8 cellular contexts compared by ENCODE assay signal in the genomic region with DNA sequence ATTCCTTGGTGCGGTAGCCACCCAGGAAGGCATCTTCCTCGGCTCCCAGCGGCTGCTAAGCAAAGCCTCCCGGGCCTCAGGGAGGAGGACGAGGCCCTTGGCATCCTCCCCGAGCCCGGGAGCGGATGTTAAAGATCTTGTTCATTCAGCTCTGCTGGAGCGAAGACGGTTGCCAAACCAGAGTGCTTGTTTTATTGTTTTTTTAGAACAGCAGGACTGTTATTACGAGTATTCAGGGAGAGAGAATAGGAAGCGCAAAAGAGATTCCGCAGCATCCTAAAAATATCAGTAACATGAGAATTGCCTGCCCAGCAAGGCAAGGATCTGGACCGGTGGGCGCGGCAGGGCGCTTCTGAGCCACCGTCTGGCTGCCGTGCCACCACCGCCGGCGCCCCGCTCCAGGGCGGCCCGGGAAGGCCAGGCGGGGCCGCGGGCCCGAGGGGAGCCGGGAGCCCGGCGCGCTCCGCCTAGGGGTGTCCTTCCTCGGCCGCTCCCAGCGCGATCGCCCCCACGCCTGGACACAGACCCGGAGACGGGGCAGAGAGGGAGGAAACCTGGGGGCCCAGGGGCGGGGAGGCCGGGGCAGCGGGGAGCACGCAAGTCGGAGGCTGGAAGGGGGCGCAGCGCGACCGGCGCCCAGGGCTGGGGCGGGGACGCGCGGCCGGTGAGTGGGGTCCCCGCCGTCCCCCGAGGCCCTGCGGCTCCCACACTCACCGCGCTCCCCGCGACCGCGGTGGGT. TPM values are rescaled to one million over a fixed set of nuclear protein-coding genes. Genes with fewer than 3 reads are reported as not detected.
DNase-seq lines count a peak whose midpoint lies in the region; ATAC-seq and TF ChIP-seq lines count a peak whose summit lies in the region.

No MANE protein-coding gene starts in this region.

- peaks cover 6% of the 10 kb centered on the region for H3K4me1 ChIP-seq in neuron (ENCODE audit: insufficient read depth, low read length)

- H3K27me3 ChIP-seq in neuron (ENCODE audit: insufficient read depth, low read length), result peaks cover 64% of the 10 kb centered on the region

- peak overlapping the region; percentile 49 for H2AFZ ChIP-seq in neuron (ENCODE audit: low read depth, low read length)

- peaks cover 47% of the 10 kb centered on the region for H3K4me1 Mint-ChIP-seq in activated T-helper 1 cell treated with anti-CD3 and anti-CD28 coated beads, Interleukin-12 subunit alpha, Interleukin-12 subunit beta, Interleukin-2, Interleukin-4 antibody, amounts not matched to agents 30 ng/mL and 10 ng/mL and 1 ng/mL, durations not matched to agents 14 hours and 24 hours and 36 hours (ENCODE audit: low read depth)

- no peaks in the 10 kb centered on the region for H3K9me3 Mint-ChIP-seq in activated T-helper 1 cell treated with anti-CD3 and anti-CD28 coated beads, Interleukin-12 subunit alpha, Interleukin-12 subunit beta, Interleukin-2, Interleukin-4 antibody, amounts not matched to agents 30 ng/mL and 10 ng/mL and 1 ng/mL, durations not matched to agents 14 hours and 24 hours and 36 hours

- H3K9me3 ChIP-seq in neuron (ENCODE audit: low read length), result peaks cover 3% of the 10 kb centered on the region

- H3K4me3 Mint-ChIP-seq in activated T-helper 1 cell treated with anti-CD3 and anti-CD28 coated beads, Interleukin-12 subunit alpha, Interleukin-12 subunit beta, Interleukin-2, Interleukin-4 antibody, amounts not matched to agents 30 ng/mL and 10 ng/mL and 1 ng/mL, durations not matched to agents 14 hours and 24 hours and 36 hours, result peak overlapping the region; percentile 81

- DNase-seq in AG04449 (ENCODE audit: low read depth, low spot score) (no peak), foreskin melanocyte (peak; percentile 58), RKO (ENCODE audit: low spot score) (no peak)
- DNase-seq in activated T-helper 1 cell treated with anti-CD3 and anti-CD28 coated beads, Interleukin-12 subunit alpha, Interleukin-12 subunit beta, Interleukin-2, Interleukin-4 antibody, amounts not matched to agents 30 ng/mL and 10 ng/mL and 1 ng/mL, durations not matched to agents 14 hours and 24 hours and 36 hours (ENCODE audit: low spot score), result no peak

- no peaks in the 10 kb centered on the region for H3K36me3 ChIP-seq in neuron (ENCODE audit: insufficient read depth, low read length)

- no peak for TF ChIP-seq CTCF in AG04449 (IDR thresholded peaks at IDR 0.05; ENCODE audit: insufficient read depth, low read length, missing control alignments)

- H3K4me3 ChIP-seq in AG04449 (ENCODE audit: low read depth, low read length) (peak overlapping the region; percentile 45), neuron (ENCODE audit: low read length) (peak overlapping the region; percentile 25)

- peak overlapping the region; percentile 66 for H3K27ac Mint-ChIP-seq in activated T-helper 1 cell treated with anti-CD3 and anti-CD28 coated beads, Interleukin-12 subunit alpha, Interleukin-12 subunit beta, Interleukin-2, Interleukin-4 antibody, amounts not matched to agents 30 ng/mL and 10 ng/mL and 1 ng/mL, durations not matched to agents 14 hours and 24 hours and 36 hours

- intact Hi-C loops in activated T-helper 1 cell treated with anti-CD3 and anti-CD28 coated beads, Interleukin-12 subunit alpha, Interleukin-12 subunit beta, Interleukin-2, Interleukin-4 antibody, amounts not matched to agents 30 ng/mL and 10 ng/mL and 1 ng/mL, durations not matched to agents 14 hours and 24 hours and 36 hours (cut with micrococcal nuclease), result loop anchor here (2.0 to 5.0 kb wide), 2 partner anchors 223 to 589 kb away; partner anchors contain the start of gene HPCAL1

- H3K36me3 Mint-ChIP-seq in activated T-helper 1 cell treated with anti-CD3 and anti-CD28 coated beads, Interleukin-12 subunit alpha, Interleukin-12 subunit beta, Interleukin-2, Interleukin-4 antibody, amounts not matched to agents 30 ng/mL and 10 ng/mL and 1 ng/mL, durations not matched to agents 14 hours and 24 hours and 36 hours (ENCODE audit: low read depth), result peaks cover 1% of the 10 kb centered on the region

- peaks cover 66% of the 10 kb centered on the region for H3K27me3 Mint-ChIP-seq in activated T-helper 1 cell treated with anti-CD3 and anti-CD28 coated beads, Interleukin-12 subunit alpha, Interleukin-12 subunit beta, Interleukin-2, Interleukin-4 antibody, amounts not matched to agents 30 ng/mL and 10 ng/mL and 1 ng/mL, durations not matched to agents 14 hours and 24 hours and 36 hours (ENCODE audit: insufficient read depth)

- POLR2A ChIA-PET in AG04449 (lab: Yijun Ruan, JAX), result interaction anchor here (0.5 to 1.1 kb wide), 4 partner anchors 16 to 441 kb away, joined by 3 read pairs; no protein-coding TSS in a partner anchor

- ATAC-seq in GM18502 (IDR thresholded peaks at IDR 0.05; ENCODE audit: poor library complexity, unreplicated experiment) (peak; percentile 26), HG03571 (IDR thresholded peaks at IDR 0.05; ENCODE audit: unreplicated experiment) (peak; percentile 14), GM18519 (IDR thresholded peaks at IDR 0.05; ENCODE audit: low FRiP score, unreplicated experiment) (no peak)

- CTCF ChIA-PET in AG04449 (lab: Yijun Ruan, JAX), result interaction anchor here (0.7 to 1.7 kb wide), 14 partner anchors 9 to 358 kb away, joined by 3 to 20 read pairs (median 4); no protein-coding TSS in a partner anchor

RNA-seq across cellular contexts. Expression of gene CYS1, which starts 0.8 kb away (rescaled TPM):
- total RNA-seq in activated T-helper 1 cell treated with anti-CD3 and anti-CD28 coated beads, Interleukin-12 subunit alpha, Interleukin-12 subunit beta, Interleukin-2, Interleukin-4 antibody, amounts not matched to agents 30 ng/mL and 10 ng/mL and 1 ng/mL, durations not matched to agents 14 hours and 24 hours and 36 hours, result 0.56 and 0.70 TPM in 2 replicates

RNA-seq across cellular contexts. Expression of gene KLF11, which starts 36.0 kb away (rescaled TPM):
- 7.8 and 10.8 TPM in 2 replicates for total RNA-seq in activated T-helper 1 cell treated with anti-CD3 and anti-CD28 coated beads, Interleukin-12 subunit alpha, Interleukin-12 subunit beta, Interleukin-2, Interleukin-4 antibody, amounts not matched to agents 30 ng/mL and 10 ng/mL and 1 ng/mL, durations not matched to agents 14 hours and 24 hours and 36 hours

RNA-seq across cellular contexts. Expression of gene RRM2, which starts 43.2 kb away (rescaled TPM):
- 328 and 351 TPM in 2 replicates for total RNA-seq in activated T-helper 1 cell treated with anti-CD3 and anti-CD28 coated beads, Interleukin-12 subunit alpha, Interleukin-12 subunit beta, Interleukin-2, Interleukin-4 antibody, amounts not matched to agents 30 ng/mL and 10 ng/mL and 1 ng/mL, durations not matched to agents 14 hours and 24 hours and 36 hours
